ENCODE assay signal across 2 cellular contexts in the genomic region with DNA sequence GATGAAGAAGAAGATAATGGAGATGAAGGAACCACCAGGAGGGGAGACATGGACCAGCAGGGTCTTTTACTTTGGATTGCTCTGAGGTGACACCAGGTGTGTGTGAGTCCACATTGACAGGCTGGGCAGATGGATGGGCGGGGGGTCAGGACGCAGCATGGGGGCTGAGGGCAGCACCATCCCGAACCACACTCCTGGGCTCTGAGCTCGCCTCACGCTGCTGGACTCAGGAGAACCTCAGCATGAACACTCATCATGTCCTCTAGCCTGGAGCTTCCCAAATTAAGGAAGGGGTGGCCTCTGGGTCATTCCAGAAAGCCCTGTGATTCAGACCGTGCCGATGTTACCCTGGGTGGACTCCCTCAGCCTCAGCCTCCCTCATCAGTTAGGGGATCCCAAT.
TF ChIP-seq lines count a peak whose summit lies in the region.

No MANE protein-coding gene starts in this region.

TF ChIP-seq in HEK293T, 16 proteins besides CTCF, POLR2A, EP300 and RAD21:
- TF ChIP-seq CTBP1 (IDR thresholded peaks at IDR 0.05; ENCODE audit: borderline replicate concordance) (no peak), FOXA1 (IDR thresholded peaks at IDR 0.05) (no peak), L3MBTL2 (conservative IDR thresholded peaks at IDR 0.05) (no peak), ZNF384 (IDR thresholded peaks at IDR 0.05) (no peak), FOXM1 (IDR thresholded peaks at IDR 0.05; ENCODE audit: borderline replicate concordance) (no peak), SP1 (IDR thresholded peaks at IDR 0.05) (no peak), HDGF (IDR thresholded peaks at IDR 0.05; ENCODE audit: borderline replicate concordance) (no peak), FOXK2 (IDR thresholded peaks at IDR 0.05) (no peak), TARDBP (IDR thresholded peaks at IDR 0.05) (no peak), NFRKB (IDR thresholded peaks at IDR 0.05) (no peak), LEF1 (IDR thresholded peaks at IDR 0.05; ENCODE audit: borderline replicate concordance) (no peak), BHLHE40 (IDR thresholded peaks at IDR 0.05; ENCODE audit: borderline replicate concordance) (no peak), ARNT (IDR thresholded peaks at IDR 0.05) (no peak), SUZ12 (IDR thresholded peaks at IDR 0.05) (no peak), ELF4 (IDR thresholded peaks at IDR 0.05) (no peak)
- TF ChIP-seq, protein P1, sequence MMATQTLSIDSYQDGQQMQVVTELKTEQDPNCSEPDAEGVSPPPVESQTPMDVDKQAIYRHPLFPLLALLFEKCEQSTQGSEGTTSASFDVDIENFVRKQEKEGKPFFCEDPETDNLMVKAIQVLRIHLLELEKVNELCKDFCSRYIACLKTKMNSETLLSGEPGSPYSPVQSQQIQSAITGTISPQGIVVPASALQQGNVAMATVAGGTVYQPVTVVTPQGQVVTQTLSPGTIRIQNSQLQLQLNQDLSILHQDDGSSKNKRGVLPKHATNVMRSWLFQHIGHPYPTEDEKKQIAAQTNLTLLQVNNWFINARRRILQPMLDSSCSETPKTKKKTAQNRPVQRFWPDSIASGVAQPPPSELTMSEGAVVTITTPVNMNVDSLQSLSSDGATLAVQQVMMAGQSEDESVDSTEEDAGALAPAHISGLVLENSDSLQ (IDR thresholded peaks at IDR 0.05), result no peak

TF ChIP-seq in H1, 55 proteins besides CTCF, POLR2A, EP300 and RAD21:
- no peak for TF ChIP-seq KDM1A (IDR thresholded peaks at IDR 0.05; ENCODE audit: borderline replicate concordance, low read length)
- TF ChIP-seq SUZ12 (IDR thresholded peaks at IDR 0.05; ENCODE audit: low read length), result no peak
- TF ChIP-seq, protein P2, sequence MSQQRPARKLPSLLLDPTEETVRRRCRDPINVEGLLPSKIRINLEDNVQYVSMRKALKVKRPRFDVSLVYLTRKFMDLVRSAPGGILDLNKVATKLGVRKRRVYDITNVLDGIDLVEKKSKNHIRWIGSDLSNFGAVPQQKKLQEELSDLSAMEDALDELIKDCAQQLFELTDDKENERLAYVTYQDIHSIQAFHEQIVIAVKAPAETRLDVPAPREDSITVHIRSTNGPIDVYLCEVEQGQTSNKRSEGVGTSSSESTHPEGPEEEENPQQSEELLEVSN (IDR thresholded peaks at IDR 0.05), result no peak
- no peak for TF ChIP-seq PHF8 (conservative IDR thresholded peaks at IDR 0.05; ENCODE audit: low read depth, low read length)
- no peak for TF ChIP-seq JUND (IDR thresholded peaks at IDR 0.05; ENCODE audit: low read length)
- TF ChIP-seq SRF (IDR thresholded peaks at IDR 0.05; ENCODE audit: low read depth, low read length), result no peak
- no peak for TF ChIP-seq SIRT6 (IDR thresholded peaks at IDR 0.05; ENCODE audit: low read length)
- no peak for TF ChIP-seq TEAD4 (IDR thresholded peaks at IDR 0.05; ENCODE audit: low read depth, low read length)
- TF ChIP-seq CBX8 (IDR thresholded peaks at IDR 0.05; ENCODE audit: borderline replicate concordance, low read depth, low read length), result no peak
- no peak for TF ChIP-seq KDM4A (IDR thresholded peaks at IDR 0.05; ENCODE audit: low read depth, low read length, severe bottlenecking)
- TF ChIP-seq YY1 (IDR thresholded peaks at IDR 0.05; ENCODE audit: low read depth, low read length), result no peak
- TF ChIP-seq SP1 (IDR thresholded peaks at IDR 0.05; ENCODE audit: low read depth, low read length), result no peak
- TF ChIP-seq EZH2 (IDR thresholded peaks at IDR 0.05; ENCODE audit: low read depth, low read length, severe bottlenecking), result no peak
- TF ChIP-seq, protein P3, sequence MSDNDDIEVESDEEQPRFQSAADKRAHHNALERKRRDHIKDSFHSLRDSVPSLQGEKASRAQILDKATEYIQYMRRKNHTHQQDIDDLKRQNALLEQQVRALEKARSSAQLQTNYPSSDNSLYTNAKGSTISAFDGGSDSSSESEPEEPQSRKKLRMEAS (IDR thresholded peaks at IDR 0.05), result no peak
- TF ChIP-seq SP4 (IDR thresholded peaks at IDR 0.05; ENCODE audit: low read length), result no peak
